ENCODE assay signal across 8 cellular contexts in the genomic region with DNA sequence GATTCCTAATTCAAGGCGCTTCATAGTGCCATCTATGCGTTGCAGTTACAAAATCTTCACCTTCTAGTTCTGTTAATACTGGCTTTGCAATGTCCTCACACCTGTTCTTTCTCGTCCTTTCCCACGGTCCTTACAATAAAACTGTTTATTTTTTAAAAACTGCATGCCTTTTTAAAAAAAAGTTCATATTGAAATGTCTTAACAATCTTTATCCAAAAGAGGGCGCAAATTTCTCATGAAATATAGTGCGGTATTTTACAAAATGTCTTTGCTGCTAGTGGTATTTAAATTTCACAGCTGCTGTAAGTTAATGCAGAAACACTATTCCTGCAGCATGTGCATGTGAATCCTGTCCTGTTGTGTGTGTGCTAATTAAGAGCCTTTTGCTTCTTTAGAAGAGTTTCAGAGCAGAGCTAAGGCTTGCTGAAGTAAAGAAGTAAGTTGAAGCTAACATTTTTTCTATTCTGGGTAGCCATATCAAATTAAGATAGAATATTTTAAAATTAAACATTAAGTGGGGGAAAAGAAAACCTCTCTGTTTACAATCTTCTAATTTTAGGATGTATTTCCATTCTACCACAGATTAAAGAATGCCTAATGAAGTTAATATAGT. TPM values are rescaled to one million over a fixed set of nuclear protein-coding genes. Genes with fewer than 3 reads are reported as not detected.
DNase-seq lines count a peak whose midpoint lies in the region; ATAC-seq, FAIRE-seq and TF ChIP-seq lines count a peak whose summit lies in the region.

No MANE protein-coding gene starts in this region.

- H3K27me3 ChIP-seq in PC-3 (ENCODE audit: low read length) = no peaks in the 10 kb centered on the region

- peak overlapping the region; percentile 12; the same call in 1 of the 2 replicates for H3K4me2 ChIP-seq in PC-3 (ENCODE audit: low read length)

- H3K79me2 ChIP-seq in PC-3 (ENCODE audit: low read length) = no peaks in the 10 kb centered on the region

- H3K36me3 ChIP-seq in PC-3 (ENCODE audit: low read depth, low read length) = no peaks in the 10 kb centered on the region

- DNase-seq in GM18507 (ENCODE audit: extremely low spot score, insufficient read length, low read depth) (no peak), PC-3 (peak; percentile 67), fibroblast of peridontal ligament (ENCODE audit: extremely low read depth) (peak; percentile 65), HuH-7.5 (ENCODE audit: low spot score) (no peak)
- DNase-seq in activated CD4-positive, alpha-beta T cell treated with anti-CD3 and anti-CD28 coated beads for 48 hours = no peak
- no peak for DNase-seq in activated naive CD4-positive, alpha-beta T cell treated with Interleukin-2 at 50 U/mL for 16 hours

- POLR2A ChIA-PET in PC-3 (lab: Charles Lee; ENCODE audit: unreplicated experiment) = no interaction called here

- TF ChIP-seq CTCF in 22Rv1 (IDR thresholded peaks at IDR 0.05) (peak; percentile 75), PC-3 (conservative IDR thresholded peaks at IDR 0.05; ENCODE audit: low read depth, low read length) (peak; percentile 63)

- H3K4me3 ChIP-seq in PC-3 (ENCODE audit: low read length) = no peak overlapping the region

- peaks cover 37% of the 10 kb centered on the region for H3K4me1 ChIP-seq in PC-3 (ENCODE audit: insufficient read depth, low read length)

- H4K20me1 ChIP-seq in PC-3 (ENCODE audit: low read length) = 0 out of 2 replicates have a peak, but pooled peaks cover 2% of the 10 kb centered on the region

- no peaks in the 10 kb centered on the region for H3K9me2 ChIP-seq in PC-3 (replicated peaks; ENCODE audit: low read length)

- intact Hi-C loops in PC-3 (cut with micrococcal nuclease) = loop anchor here (1.0 to 10.0 kb wide), 3 partner anchors 88 to 298 kb away; no protein-coding TSS in a partner anchor

- ATAC-seq in PC-3 (no peak), HG02610 (IDR thresholded peaks at IDR 0.05; ENCODE audit: unreplicated experiment) (no peak)

- no peaks in the 10 kb centered on the region for H3K9me3 ChIP-seq in PC-3 (ENCODE audit: low read length)

- CTCF ChIA-PET in PC-3 (lab: Charles Lee) = interaction anchor here (0.7 to 1.6 kb wide), 7 partner anchors 22 to 297 kb away, joined by 3 to 8 read pairs (median 4); no protein-coding TSS in a partner anchor

- H2AFZ ChIP-seq in PC-3 (ENCODE audit: low read length) = no peak overlapping the region

- no peak overlapping the region for H3K27ac ChIP-seq in 22Rv1
- no peak overlapping the region for H3K27ac ChIP-seq in PC-3 (ENCODE audit: low read length)

- H3F3A ChIP-seq in PC-3 (ENCODE audit: low read length, unreplicated experiment) = no peaks in the 10 kb centered on the region

- peak; percentile 56 for FAIRE-seq in GM18507 (lab: Jason Lieb, UNC)

- H3K9ac ChIP-seq in PC-3 (ENCODE audit: low read length) = no peak overlapping the region

- no TSS peak for BruUV-seq in PC-3 (replicated peaks; lab: Mats Ljungman, UMichigan)

RNA-seq across cellular contexts. Expression of a gene that starts 15.8 kb away (rescaled TPM):
- total RNA-seq in PC-3 (2014; rRNA removed) = not detected in 2 replicates

Comparison
In these comparisons a context has a peak if more than half of its experiments do, and no peak if none do; other contexts are left out.
1. DNase-seq: peak in PC-3 (single experiment) and fibroblast of peridontal ligament (single experiment); none in GM18507 (single experiment), HuH-7.5 (single experiment), activated CD4-positive, alpha-beta T cell treated with anti-CD3 and anti-CD28 coated beads for 48 hours (single experiment) and activated naive CD4-positive, alpha-beta T cell treated with Interleukin-2 at 50 U/mL for 16 hours (single experiment).